18 cellular contexts compared by ENCODE assay signal in the genomic region with DNA sequence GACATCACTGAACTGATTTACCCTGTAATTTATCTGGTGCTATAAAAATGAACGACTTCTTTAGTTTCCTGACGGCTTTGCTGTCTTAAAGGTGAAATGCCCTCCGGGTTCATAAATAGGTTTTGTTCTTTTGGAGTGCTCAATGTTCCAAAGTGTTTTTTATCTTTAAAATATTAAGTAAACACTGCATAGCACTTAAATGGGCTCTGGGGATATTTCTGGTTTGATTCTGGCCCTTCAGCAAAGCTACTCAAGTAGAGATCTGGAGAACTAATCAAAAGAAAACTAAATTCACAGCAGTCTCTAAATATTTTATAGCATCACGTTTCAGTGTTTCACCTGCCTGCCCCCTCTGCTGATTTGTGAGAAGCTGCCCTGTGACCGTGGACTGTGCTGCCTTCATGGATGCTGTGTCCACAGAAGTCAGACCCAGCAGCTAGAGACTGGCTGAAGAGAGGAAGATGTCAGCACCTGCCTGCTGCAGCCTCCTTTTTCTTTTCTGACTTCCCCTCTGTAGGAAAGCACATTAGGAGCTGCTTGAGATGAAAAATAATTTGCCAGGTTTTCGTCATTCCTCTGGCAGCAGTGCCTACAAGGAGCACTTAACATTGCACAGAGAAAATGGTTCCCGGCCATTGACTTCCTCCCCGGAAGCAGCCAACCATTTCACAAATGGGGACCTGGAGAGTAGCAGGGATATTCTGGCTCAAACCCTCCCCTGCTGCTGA.
DNase-seq lines count a peak whose midpoint lies in the region; ATAC-seq and TF ChIP-seq lines count a peak whose summit lies in the region.
"Had no signal": no experiment of that assay in that cellular context is flagged by ENCODE, and none has a peak within 500 bp of the region (broad histone marks: within the 10 kb centered on the region; RNA-seq: fewer than 3 reads in every experiment).

No MANE protein-coding gene starts in this region.

- no peaks in the 10 kb centered on the region for H3K36me3 Mint-ChIP-seq in activated naive CD4-positive, alpha-beta T cell treated with anti-CD3 and anti-CD28 coated beads, Interleukin-2, amount 10 ng/mL, durations not matched to agents 7 days and 5 days
- no peaks in the 10 kb centered on the region for H3K36me3 Mint-ChIP-seq in activated T-cell treated with anti-CD3 and anti-CD28 coated beads, Interleukin-2, amount 50 U/mL, for 72 hours (ENCODE audit: insufficient read depth in 2 of 2)
- no peaks in the 10 kb centered on the region for H3K36me3 Mint-ChIP-seq in activated T-cell treated with anti-CD3 and anti-CD28 coated beads, Interleukin-2, amount 50 U/mL, for 24 hours (ENCODE audit: low read depth)
- H3K36me3 Mint-ChIP-seq: immature natural killer cell had no signal

- CTCF ChIA-PET in activated naive CD4-positive, alpha-beta T cell treated with anti-CD3 and anti-CD28 coated beads, Interleukin-2, amount 10 ng/mL, durations not matched to agents 7 days and 5 days (lab: Charles Lee): no interaction called here

- TF ChIP-seq CTCF in left lung (IDR thresholded peaks at IDR 0.05) (no peak), adrenal gland (IDR thresholded peaks at IDR 0.05) (no peak)

- ATAC-seq in left lung: peak; percentile 89
- no peak for ATAC-seq in activated T-cell treated with anti-CD3 and anti-CD28 coated beads, Interleukin-2, amount 50 U/mL, for 72 hours (replicated peaks in 1 of 2)
- ATAC-seq: sciatic nerve had no signal

- no peaks in the 10 kb centered on the region for H3K4me1 Mint-ChIP-seq in activated naive CD4-positive, alpha-beta T cell treated with anti-CD3 and anti-CD28 coated beads, Interleukin-2, amount 10 ng/mL, durations not matched to agents 7 days and 5 days
- no peaks in the 10 kb centered on the region for H3K4me1 Mint-ChIP-seq in activated T-cell treated with anti-CD3 and anti-CD28 coated beads, Interleukin-2, amount 50 U/mL, for 72 hours (ENCODE audit: low read depth)
- H3K4me1 Mint-ChIP-seq in activated T-cell treated with anti-CD3 and anti-CD28 coated beads, Interleukin-2, amount 50 U/mL, for 24 hours (ENCODE audit: low read depth): no peaks in the 10 kb centered on the region
- H3K4me1 Mint-ChIP-seq: immature natural killer cell had no signal

- TF ChIP-seq POLR2A in adrenal gland (IDR thresholded peaks at IDR 0.05): no peak

- H3K9me3 ChIP-seq in left lung (peaks cover 0 to 8% of the 10 kb centered on the region in 2 donors), adrenal gland (replicated peaks in 1 of 3) (no peaks in the 10 kb centered on the region)
- H3K9me3 ChIP-seq: colonic mucosa, ovary, SK-N-SH had no signal

- H3K36me3 ChIP-seq in left lung (no peaks in the 10 kb centered on the region), adrenal gland (replicated peaks in 1 of 2) (no peaks in the 10 kb centered on the region)
- H3K36me3 ChIP-seq: colonic mucosa, heart right ventricle, ovary, tibial nerve had no signal

- H3K4me1 ChIP-seq in left lung (no peaks in the 10 kb centered on the region), adrenal gland (replicated peaks in 1 of 2) (no peaks in the 10 kb centered on the region)
- H3K4me1 ChIP-seq: colonic mucosa, heart right ventricle, tibial nerve had no signal

- H3K27me3 ChIP-seq in left lung (no peaks in the 10 kb centered on the region), adrenal gland (no peaks in the 10 kb centered on the region)
- H3K27me3 ChIP-seq: colonic mucosa, heart right ventricle, ovary, tibial nerve had no signal

- no peak overlapping the region for H3K4me3 Mint-ChIP-seq in activated naive CD4-positive, alpha-beta T cell treated with anti-CD3 and anti-CD28 coated beads, Interleukin-2, amount 10 ng/mL, durations not matched to agents 7 days and 5 days
- no peak overlapping the region for H3K4me3 Mint-ChIP-seq in activated T-cell treated with anti-CD3 and anti-CD28 coated beads, Interleukin-2, amount 50 U/mL, for 72 hours
- H3K4me3 Mint-ChIP-seq in activated T-cell treated with anti-CD3 and anti-CD28 coated beads, Interleukin-2, amount 50 U/mL, for 24 hours: no peak overlapping the region
- H3K4me3 Mint-ChIP-seq: immature natural killer cell had no signal

- intact Hi-C loops in left lung (cut with DNase I) (no loop called here), adrenal gland (cut with DNase I) (no loop called here)

- peak overlapping the region; percentile 29 to 69 for H3K27ac ChIP-seq in left lung
- no peak overlapping the region for H3K27ac ChIP-seq in adrenal gland
- H3K27ac ChIP-seq: colonic mucosa, heart right ventricle, ovary, tibial nerve had no signal

- no peak overlapping the region for H3K4me3 ChIP-seq in left lung
- no peak overlapping the region for H3K4me3 ChIP-seq in adrenal gland
- H3K4me3 ChIP-seq: colonic mucosa, heart right ventricle, ovary, tibial nerve had no signal

- no peak overlapping the region for H3K27ac Mint-ChIP-seq in activated naive CD4-positive, alpha-beta T cell treated with anti-CD3 and anti-CD28 coated beads, Interleukin-2, amount 10 ng/mL, durations not matched to agents 7 days and 5 days
- no peak overlapping the region for H3K27ac Mint-ChIP-seq in activated T-cell treated with anti-CD3 and anti-CD28 coated beads, Interleukin-2, amount 50 U/mL, for 72 hours
- H3K27ac Mint-ChIP-seq in activated T-cell treated with anti-CD3 and anti-CD28 coated beads, Interleukin-2, amount 50 U/mL, for 24 hours: no peak overlapping the region
- H3K27ac Mint-ChIP-seq: activated T-helper 2 cell treated with anti-CD3 and anti-CD28 coated beads, Interferon-gamma antibody, Interleukin-2, Interleukin-4, amounts not matched to agents 10 μg/mL and 5 μg/mL and 100 μg/mL, durations not matched to agents 14 hours and 24 hours and 36 hours; immature natural killer cell had no signal

- DNase-seq in NCI-H1436 (lab: John Stamatoyannopoulos, UW) (peak; percentile 65), NCI-H510A (lab: John Stamatoyannopoulos, UW) (peak; percentile 1), left lung (peak in 1 of 2 donors; percentile 35), adrenal gland (no peak)
- DNase-seq in activated naive CD4-positive, alpha-beta T cell treated with anti-CD3 and anti-CD28 coated beads, Interleukin-2, amount 10 ng/mL, durations not matched to agents 7 days and 5 days: no peak
- DNase-seq in activated T-cell treated with anti-CD3 and anti-CD28 coated beads, Interleukin-2, amount 50 U/mL, for 72 hours: no peak
- DNase-seq in activated T-cell treated with anti-CD3 and anti-CD28 coated beads, Interleukin-2, amount 50 U/mL, for 24 hours: no peak
- DNase-seq: activated CD4-positive, alpha-beta T cell treated with anti-CD3 and anti-CD28 coated beads for 1 hour; colonic mucosa; heart right ventricle; immature natural killer cell; NCI-H2081 treated with DMSO at 0.1 percent for 48 hours; ovary; SK-N-SH; stimulated activated naive CD4-positive, alpha-beta T cell had no signal

- no peaks in the 10 kb centered on the region for H3K27me3 Mint-ChIP-seq in activated naive CD4-positive, alpha-beta T cell treated with anti-CD3 and anti-CD28 coated beads, Interleukin-2, amount 10 ng/mL, durations not matched to agents 7 days and 5 days
- H3K27me3 Mint-ChIP-seq in activated T-cell treated with anti-CD3 and anti-CD28 coated beads, Interleukin-2, amount 50 U/mL, for 72 hours (ENCODE audit: low read depth): no peaks in the 10 kb centered on the region
- H3K27me3 Mint-ChIP-seq in activated T-cell treated with anti-CD3 and anti-CD28 coated beads, Interleukin-2, amount 50 U/mL, for 24 hours: no peaks in the 10 kb centered on the region

- H3K9me3 Mint-ChIP-seq in activated naive CD4-positive, alpha-beta T cell treated with anti-CD3 and anti-CD28 coated beads, Interleukin-2, amount 10 ng/mL, durations not matched to agents 7 days and 5 days: no peaks in the 10 kb centered on the region
- H3K9me3 Mint-ChIP-seq in activated T-cell treated with anti-CD3 and anti-CD28 coated beads, Interleukin-2, amount 50 U/mL, for 72 hours: no peaks in the 10 kb centered on the region
- H3K9me3 Mint-ChIP-seq in activated T-cell treated with anti-CD3 and anti-CD28 coated beads, Interleukin-2, amount 50 U/mL, for 24 hours: no peaks in the 10 kb centered on the region

- 42 to 54% (median 51%) methylated on average over 8 of the region's 8 CpGs for WGBS in adrenal gland, 4 donors

Comparison
In these comparisons a context has a peak if more than half of its experiments do, and no peak if none do; other contexts are left out.
1. DNase-seq: peak in NCI-H1436 (single experiment) and NCI-H510A (single experiment); none in activated naive CD4-positive, alpha-beta T cell treated with anti-CD3 and anti-CD28 coated beads, Interleukin-2, amount 10 ng/mL, durations not matched to agents 7 days and 5 days (single experiment), activated T-cell treated with anti-CD3 and anti-CD28 coated beads, Interleukin-2, amount 50 U/mL, for 72 hours (0 of 2), activated T-cell treated with anti-CD3 and anti-CD28 coated beads, Interleukin-2, amount 50 U/mL, for 24 hours (single experiment) and adrenal gland (0 of 7).
2. H3K27ac ChIP-seq: peak in left lung (2 of 2); none in adrenal gland (0 of 5).